8 cellular contexts compared by ENCODE assay signal in the genomic region with DNA sequence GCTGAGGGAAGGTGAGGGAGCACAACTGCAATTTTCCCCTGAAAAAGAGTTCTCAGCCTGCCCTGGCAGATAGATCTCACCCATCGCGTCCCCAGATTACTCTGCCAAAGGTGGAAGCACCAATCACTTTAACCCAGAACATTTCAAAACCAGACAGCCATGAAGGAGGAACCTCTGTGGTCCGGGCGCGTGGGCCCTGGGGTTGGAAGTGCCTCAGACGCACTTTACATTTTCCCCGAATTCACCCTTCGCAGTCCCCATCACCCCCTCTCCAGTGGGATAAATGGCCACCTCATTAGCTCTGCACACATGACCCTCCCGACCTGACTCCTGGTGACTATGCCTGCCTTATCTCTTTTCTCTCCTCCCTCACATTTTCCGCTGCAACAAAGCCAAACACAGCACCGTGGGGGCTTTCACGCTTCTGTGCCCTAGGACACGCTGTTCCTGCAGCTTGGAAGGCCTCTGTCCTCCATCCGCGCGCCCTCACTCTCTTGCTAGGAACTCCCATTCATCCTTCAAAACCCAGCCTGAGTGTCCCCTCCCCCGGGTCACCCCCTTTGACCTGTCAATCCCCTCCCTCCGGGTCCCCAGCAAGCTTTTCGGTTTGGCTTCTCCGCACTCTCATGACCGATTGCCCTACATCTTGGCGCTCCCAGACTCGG.
DNase-seq lines count a peak whose midpoint lies in the region; ATAC-seq and TF ChIP-seq lines count a peak whose summit lies in the region.
"Not testable (repeated sequence)": the region's sequence is repeated elsewhere in the genome, so short reads cannot be mapped to it uniquely, and the experiment has no call there.

No MANE protein-coding gene starts in this region.

- H3K27me3 ChIP-seq in DND-41 (ENCODE audit: insufficient read depth, low read length, poor library complexity); HUES64 (ENCODE audit: insufficient read depth, low read length); brain microvascular endothelial cell (replicated peaks); heart right ventricle; psoas muscle (ENCODE audit: insufficient read depth in 3 of 3, low read length in 2 of 3); tibial artery: not testable (repeated sequence)

- H3K4me1 Mint-ChIP-seq in memory B cell: not testable (repeated sequence)

- not testable (repeated sequence) for H2AFZ ChIP-seq in DND-41 (ENCODE audit: low read depth, low read length)

- H3K36me3 Mint-ChIP-seq in memory B cell: not testable (repeated sequence)

- H3K27ac Mint-ChIP-seq in memory B cell: not testable (repeated sequence)

- H3K9ac ChIP-seq in DND-41 (ENCODE audit: low read depth, low read length): peak overlapping the region; percentile 44; the same call in 1 of the 2 replicates
- H3K9ac ChIP-seq in HUES64 (ENCODE audit: low read depth, low read length): not testable (repeated sequence)

- in situ Hi-C loops in brain microvascular endothelial cell (cut with HindIII; ENCODE audit: low pct_ligation_motif_present, low sequenced_read_pairs): not testable (repeated sequence)

- not testable (repeated sequence) for H3K27ac ChIP-seq in DND-41 (ENCODE audit: low read length); HUES64 (ENCODE audit: low read depth, low read length); brain microvascular endothelial cell; heart right ventricle; psoas muscle; tibial artery
- H3K27ac ChIP-seq in VCaP: peak overlapping the region; percentile 45; the same call in 1 of the 2 replicates

- not testable (repeated sequence) for H3K9me3 ChIP-seq in DND-41 (ENCODE audit: insufficient read depth, low read length, severe bottlenecking); HUES64 (ENCODE audit: insufficient read depth, low read depth, low read length); heart right ventricle; psoas muscle; tibial artery

- not testable (repeated sequence) for H3K9me3 Mint-ChIP-seq in memory B cell

- not testable (repeated sequence) for TF ChIP-seq CTCF in DND-41 (IDR thresholded peaks at IDR 0.05; ENCODE audit: borderline replicate concordance, extremely low read depth, low read length, poor library complexity, severe bottlenecking); VCaP (conservative IDR thresholded peaks at IDR 0.05); brain microvascular endothelial cell (IDR thresholded peaks at IDR 0.05; ENCODE audit: low read depth, low read length, missing control alignments); heart right ventricle (IDR thresholded peaks at IDR 0.05); psoas muscle (IDR thresholded peaks at IDR 0.05); tibial artery (IDR thresholded peaks at IDR 0.05)

- WGBS in HUES64: 8% methylated on average over 4 of the region's 23 CpGs
- WGBS in heart right ventricle, 2 donors: 33% methylated on average over 7 of the region's 23 CpGs
- 19 to 26% (median 22%) methylated on average over 5 to 8 of the region's 23 CpGs for WGBS in psoas muscle, 3 donors

- not testable (repeated sequence) for H3K4me1 ChIP-seq in DND-41 (ENCODE audit: insufficient read depth, low read length); HUES64 (ENCODE audit: insufficient read depth, low read length); heart right ventricle; psoas muscle; tibial artery

- not testable (repeated sequence) for H3K27me3 Mint-ChIP-seq in memory B cell

- peak overlapping the region; percentile 49 for H3K4me2 ChIP-seq in DND-41 (ENCODE audit: insufficient read depth, low read length)

- H3K4me3 Mint-ChIP-seq in memory B cell: peak overlapping the region; percentile 85

- ATAC-seq in DND-41 (ENCODE audit: insufficient read depth, low read depth); memory B cell (ENCODE audit: low read depth): not testable (repeated sequence)
- peak in 7 of 8 donors; percentile 2 to 30 (median 6) for ATAC-seq in heart right ventricle
- peak; percentile 1 to 4 (median 2) for ATAC-seq in psoas muscle

- H3K4me3 ChIP-seq in DND-41 (ENCODE audit: low read depth in 1 of 2, low read length in 2 of 2) (peak overlapping the region in 1 of 2 experiments; percentile 47; a peak in 2 of 4 replicates), HUES64 (ENCODE audit: low read length) (peak overlapping the region; percentile 43; the same call in 1 of the 2 replicates), brain microvascular endothelial cell (ENCODE audit: low read depth, low read length) (peak overlapping the region; percentile 17), heart right ventricle (peak overlapping the region in 7 of 10 donors; percentile 32 to 59 (median 49)), psoas muscle (peak overlapping the region; percentile 61), tibial artery (peak overlapping the region; percentile 48)

- H3K79me2 ChIP-seq in DND-41 (ENCODE audit: insufficient read depth, low read length): not testable (repeated sequence)

- intact Hi-C loops in heart right ventricle (cut with DNase I); psoas muscle (cut with DNase I); tibial artery (cut with DNase I; ENCODE audit: low total_unique reads): not testable (repeated sequence)

- H3K36me3 ChIP-seq in DND-41 (ENCODE audit: insufficient read depth, low read length); HUES64 (ENCODE audit: insufficient read depth, low read length); brain microvascular endothelial cell (replicated peaks); heart right ventricle; psoas muscle (ENCODE audit: insufficient read depth in 1 of 2, low read depth in 1 of 2); tibial artery: not testable (repeated sequence)

- DNase-seq in DND-41; brain microvascular endothelial cell; memory B cell (ENCODE audit: low spot score in 2 of 2); psoas muscle; tibial artery: not testable (repeated sequence)
- DNase-seq in heart right ventricle: peak in 1 of 2 donors; percentile 10

- H4K20me1 ChIP-seq in DND-41 (ENCODE audit: insufficient read depth, low read length): not testable (repeated sequence)
